Comparison of ENCODE assay signal across 23 cellular contexts in genomic region chr3:115396801-115397200, GRCh38.
DNase-seq lines count a peak whose midpoint lies in the region; ATAC-seq, FAIRE-seq and TF ChIP-seq lines count a peak whose summit lies in the region.
"Had no signal": no experiment of that assay in that cellular context is flagged by ENCODE, and none has a peak within 500 bp of the region (broad histone marks: within the 10 kb centered on the region; RNA-seq: fewer than 3 reads in every experiment).

No MANE protein-coding gene starts in this region.

- H2BK5ac ChIP-seq in trophoblast cell (ENCODE audit: low read depth, low read length, poor library complexity) = no peak overlapping the region

- DNase-seq in SK-N-SH (no peak), NCI-H146 treated with DMSO at 0.1 percent for 48 hours (lab: John Stamatoyannopoulos, UW; ENCODE audit: unreplicated experiment) (peak; percentile 12), astrocyte (ENCODE audit: low read depth) (no peak), trophoblast cell (no peak), substantia nigra (lab: John Stamatoyannopoulos, UW) (no peak), amniotic stem cell (lab: John Stamatoyannopoulos, UW) (no peak)
- DNase-seq: 8988T; Caco-2; CD4-positive, CD25-positive, alpha-beta regulatory T cell; CD8-positive, alpha-beta T cell; DMS153; DND-41; GM23248; H7; HCEC 1CT had no signal

- H3F3A ChIP-seq in SK-N-SH (replicated peaks; ENCODE audit: insufficient read depth) = peaks cover 17% of the 10 kb centered on the region

- no peak overlapping the region for H3K14ac ChIP-seq in trophoblast cell (ENCODE audit: low read length)

- no peak overlapping the region for H2BK120ac ChIP-seq in trophoblast cell (ENCODE audit: insufficient read depth, low read length, poor library complexity)

- H3K4me2 ChIP-seq in SK-N-SH = no peak overlapping the region
- no peak overlapping the region for H3K4me2 ChIP-seq in astrocyte (ENCODE audit: low read length)
- no peak overlapping the region for H3K4me2 ChIP-seq in trophoblast cell (ENCODE audit: low read length)
- H3K4me2 ChIP-seq: A549, BLaER1 had no signal

- H3K4me1 ChIP-seq in SK-N-SH (ENCODE audit: control insufficient read depth in 1 of 2, insufficient read depth in 2 of 2, low read depth in 1 of 2, low read length in 1 of 2) (peaks cover 3 to 5% of the 10 kb centered on the region in 2 experiments; a peak in 3 of 4 replicates), astrocyte (ENCODE audit: insufficient read depth, low read length) (peaks cover 25% of the 10 kb centered on the region), trophoblast cell (ENCODE audit: control insufficient read depth in 1 of 2, insufficient read depth in 2 of 2, low read length in 2 of 2) (no peaks in the 10 kb centered on the region)
- H3K4me1 ChIP-seq: BLaER1, Caco-2 had no signal

- TF ChIP-seq EP300 in SK-N-SH (IDR thresholded peaks at IDR 0.05; ENCODE audit: borderline replicate concordance in 1 of 2, low read depth in 1 of 2, low read length in 1 of 2) = no peak

- no peaks in the 10 kb centered on the region for H4K20me1 ChIP-seq in SK-N-SH (ENCODE audit: insufficient read depth)
- no peaks in the 10 kb centered on the region for H4K20me1 ChIP-seq in astrocyte (ENCODE audit: insufficient read depth, low read length)
- H4K20me1 ChIP-seq: BLaER1 had no signal

- H3K27me3 ChIP-seq in SK-N-SH (ENCODE audit: insufficient read depth) (no peaks in the 10 kb centered on the region), astrocyte (ENCODE audit: insufficient read depth, low read length) (no peaks in the 10 kb centered on the region), trophoblast cell (ENCODE audit: insufficient read depth, low read length) (no peaks in the 10 kb centered on the region)
- H3K27me3 ChIP-seq: BLaER1 had no signal

- TF ChIP-seq CTCF in SK-N-SH (IDR thresholded peaks at IDR 0.05) (no peak), astrocyte (IDR thresholded peaks at IDR 0.05; ENCODE audit: insufficient read depth, low read depth, low read length) (no peak)

- H4K8ac ChIP-seq in trophoblast cell (ENCODE audit: low read depth, low read length) = no peak overlapping the region

- POLR2A ChIA-PET in SK-N-SH (lab: Yijun Ruan, JAX) = no interaction called here

- no peak overlapping the region for H4K91ac ChIP-seq in trophoblast cell (ENCODE audit: low read depth, low read length)

- H3K27ac Mint-ChIP-seq in astrocyte (ENCODE audit: unreplicated experiment) = no peak overlapping the region
- H3K27ac Mint-ChIP-seq: CD4-positive, CD25-positive, alpha-beta regulatory T cell; CD8-positive, alpha-beta T cell had no signal

- H3K36me3 ChIP-seq in SK-N-SH (replicated peaks in 1 of 2; ENCODE audit: control insufficient read depth in 1 of 2, insufficient read depth in 2 of 2, low read length in 1 of 2) = no peaks in the 10 kb centered on the region
- no peaks in the 10 kb centered on the region for H3K36me3 ChIP-seq in astrocyte (ENCODE audit: insufficient read depth, low read length)
- H3K36me3 ChIP-seq in trophoblast cell (ENCODE audit: control insufficient read depth in 1 of 2, insufficient read depth in 2 of 2, low read length in 2 of 2) = no peaks in the 10 kb centered on the region
- H3K36me3 ChIP-seq: BLaER1 had no signal

- H3K9me3 Mint-ChIP-seq in astrocyte (ENCODE audit: unreplicated experiment) = no peaks in the 10 kb centered on the region
- H3K9me3 Mint-ChIP-seq: CD8-positive, alpha-beta T cell had no signal

- no peak overlapping the region for H3K9ac ChIP-seq in SK-N-SH
- no peak overlapping the region for H3K9ac ChIP-seq in astrocyte (ENCODE audit: low read length)
- H3K9ac ChIP-seq in trophoblast cell (ENCODE audit: low read length) = no peak overlapping the region
- H3K9ac ChIP-seq: BLaER1, GM23248 had no signal

- H3K18ac ChIP-seq in trophoblast cell (ENCODE audit: low read length) = no peak overlapping the region

- no peak overlapping the region for H2BK12ac ChIP-seq in trophoblast cell (ENCODE audit: low read length)

- H3K36me3 Mint-ChIP-seq in astrocyte (ENCODE audit: low read depth, unreplicated experiment) = no peaks in the 10 kb centered on the region
- H3K36me3 Mint-ChIP-seq: CD4-positive, CD25-positive, alpha-beta regulatory T cell; CD8-positive, alpha-beta T cell had no signal

- H3K23ac ChIP-seq in trophoblast cell (ENCODE audit: low read length) = no peak overlapping the region

- H3K4me3 ChIP-seq in SK-N-SH (ENCODE audit: low read depth in 2 of 2, low read length in 1 of 2) (no peak overlapping the region), astrocyte (ENCODE audit: insufficient read depth, low read depth, low read length) (no peak overlapping the region), trophoblast cell (ENCODE audit: low read depth, low read length) (no peak overlapping the region)
- H3K4me3 ChIP-seq: A549, BLaER1, GM23248 had no signal

- H3K9me3 ChIP-seq in SK-N-SH (no peaks in the 10 kb centered on the region), astrocyte (ENCODE audit: insufficient read depth, low read depth, low read length) (no peaks in the 10 kb centered on the region), trophoblast cell (ENCODE audit: insufficient read depth, low read depth, low read length) (no peaks in the 10 kb centered on the region)
- H3K9me3 ChIP-seq: A549, BLaER1, Caco-2 had no signal

- peak overlapping the region; percentile 30 to 63; a peak in 2 of 4 replicates for H3K27ac ChIP-seq in SK-N-SH (ENCODE audit: low read depth in 2 of 2, low read length in 1 of 2)
- H3K27ac ChIP-seq in astrocyte (ENCODE audit: low read depth, low read length) = peak overlapping the region; percentile 79
- H3K27ac ChIP-seq in trophoblast cell (ENCODE audit: low read depth, low read length) = no peak overlapping the region
- H3K27ac ChIP-seq in substantia nigra (ENCODE audit: low read depth, low read length, poor library complexity, severe bottlenecking) = no peak overlapping the region
- H3K27ac ChIP-seq: A549, BLaER1, C4-2B, GM23248 had no signal

- H3K4ac ChIP-seq in trophoblast cell (ENCODE audit: low read depth, low read length) = no peak overlapping the region

- no peak overlapping the region for H2AK5ac ChIP-seq in trophoblast cell (ENCODE audit: low read length)

- H3K4me3 Mint-ChIP-seq in astrocyte (ENCODE audit: unreplicated experiment) = no peak overlapping the region
- H3K4me3 Mint-ChIP-seq: CD4-positive, CD25-positive, alpha-beta regulatory T cell; CD8-positive, alpha-beta T cell had no signal

- no peaks in the 10 kb centered on the region for H3K79me1 ChIP-seq in trophoblast cell (ENCODE audit: low read length)

- H3K27me3 Mint-ChIP-seq in astrocyte (ENCODE audit: low read depth, unreplicated experiment) = no peaks in the 10 kb centered on the region
- H3K27me3 Mint-ChIP-seq: CD4-positive, CD25-positive, alpha-beta regulatory T cell had no signal

- 54% methylated on average over 1 of the region's 1 CpG for WGBS in SK-N-SH (ENCODE audit: low lambda C conversion rate)
- no CpG with 5 or more reads among the region's 1 CpG for WGBS in trophoblast cell (ENCODE audit: extremely low coverage, insufficient coverage, insufficient read length)

- ATAC-seq in SK-N-SH treated with all-trans-retinoic acid at 6 μM for 48 hours = no peak
- ATAC-seq: A549; CD8-positive, alpha-beta T cell had no signal

- peaks cover 18% of the 10 kb centered on the region for H3K4me1 Mint-ChIP-seq in astrocyte (ENCODE audit: low read depth, unreplicated experiment)
- H3K4me1 Mint-ChIP-seq: CD4-positive, CD25-positive, alpha-beta regulatory T cell had no signal

- no peak for TF ChIP-seq RAD21 in SK-N-SH (IDR thresholded peaks at IDR 0.05; ENCODE audit: low read length)

- H3K79me2 ChIP-seq in SK-N-SH (ENCODE audit: insufficient read depth) = no peaks in the 10 kb centered on the region
- no peaks in the 10 kb centered on the region for H3K79me2 ChIP-seq in astrocyte (ENCODE audit: insufficient read depth, low read length)
- no peaks in the 10 kb centered on the region for H3K79me2 ChIP-seq in trophoblast cell (ENCODE audit: control insufficient read depth, insufficient read depth, low read length, poor library complexity)

- CTCF ChIA-PET in SK-N-SH (lab: Yijun Ruan, JAX) = interaction anchor here (1.6 kb wide), 1 partner anchor 16 kb away, joined by 3 read pairs; no protein-coding TSS in a partner anchor

- H4K12ac ChIP-seq in trophoblast cell (ENCODE audit: low read depth, low read length) = no peak overlapping the region

- no peak for FAIRE-seq in astrocyte (lab: Jason Lieb, UNC)
- FAIRE-seq: A549, G401.6, GM12892, GM19239, H1 had no signal

- no peaks in the 10 kb centered on the region for H3K9me2 ChIP-seq in SK-N-SH

- H2AFZ ChIP-seq in SK-N-SH (ENCODE audit: low read depth) = no peak overlapping the region
- no peak overlapping the region for H2AFZ ChIP-seq in astrocyte (ENCODE audit: low read depth, low read length)
- no peak overlapping the region for H2AFZ ChIP-seq in trophoblast cell (ENCODE audit: insufficient read depth, low read length, poor library complexity)
- H2AFZ ChIP-seq: GM23248 had no signal

TF ChIP-seq in SK-N-SH, 30 proteins besides CTCF, POLR2A, EP300 and RAD21 (continues in another document):
- TF ChIP-seq POLR2AphosphoS5 (IDR thresholded peaks at IDR 0.05; ENCODE audit: low read depth, low read length) = no peak
- TF ChIP-seq IRF3 (IDR thresholded peaks at IDR 0.05; ENCODE audit: low read depth, low read length) = no peak
- no peak for TF ChIP-seq EZH2phosphoT487 (IDR thresholded peaks at IDR 0.05; ENCODE audit: borderline replicate concordance, low read depth)
- TF ChIP-seq NFIC (IDR thresholded peaks at IDR 0.05; ENCODE audit: borderline replicate concordance) = no peak

TF ChIP-seq in SK-N-SH treated with all-trans-retinoic acid at 6 μM for 48 hours, 23 proteins besides CTCF, POLR2A, EP300 and RAD21 (continues in another document):
- TF ChIP-seq TOX (CRISPR knock-in tag; IDR thresholded peaks at IDR 0.05; ENCODE audit: borderline replicate concordance) = no peak
- TF ChIP-seq OSR1 (CRISPR knock-in tag; IDR thresholded peaks at IDR 0.05) = no peak
- no peak for TF ChIP-seq CSDC2 (CRISPR knock-in tag; IDR thresholded peaks at IDR 0.05)
- no peak for TF ChIP-seq ISL1 (CRISPR knock-in tag; IDR thresholded peaks at IDR 0.05)
- no peak for TF ChIP-seq ZFP30 (CRISPR knock-in tag; IDR thresholded peaks at IDR 0.05)
- TF ChIP-seq TCF4 (CRISPR knock-in tag; IDR thresholded peaks at IDR 0.05; ENCODE audit: borderline replicate concordance) = no peak
- no peak for TF ChIP-seq CSRNP3 (CRISPR knock-in tag; IDR thresholded peaks at IDR 0.05)
- TF ChIP-seq RARB (CRISPR knock-in tag; IDR thresholded peaks at IDR 0.05) = no peak

Comparison
In these comparisons a context has a peak if more than half of its experiments do, and no peak if none do; other contexts are left out.
1. H3K27ac ChIP-seq: peak in SK-N-SH (2 of 2) and astrocyte (single experiment); none in trophoblast cell (single experiment) and substantia nigra (single experiment).